Comparison of ENCODE assay signal across 10 cellular contexts in the genomic region with DNA sequence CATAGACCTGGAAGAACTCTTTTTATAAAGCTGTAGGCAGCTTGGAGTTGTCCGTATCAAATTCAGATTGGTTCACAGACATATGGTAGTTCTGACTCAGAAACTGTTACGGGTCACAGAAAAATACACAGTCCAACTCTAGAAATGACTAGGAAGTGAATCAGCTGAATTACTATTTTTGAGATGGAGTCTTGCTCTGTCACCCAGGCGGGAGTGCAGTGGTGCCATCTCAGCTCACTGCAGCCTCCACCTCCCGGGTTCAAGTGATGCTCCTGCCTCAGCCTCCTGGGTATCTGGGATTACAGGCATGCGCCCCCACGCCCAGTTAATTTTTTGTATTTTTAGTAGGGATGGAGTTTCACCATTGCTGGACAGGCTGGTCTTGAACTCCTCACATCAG. TPM values are rescaled to one million over a fixed set of nuclear protein-coding genes. Genes with fewer than 3 reads are reported as not detected.
DNase-seq lines count a peak whose midpoint lies in the region; ATAC-seq and TF ChIP-seq lines count a peak whose summit lies in the region.
"Not testable (repeated sequence)": the region's sequence is repeated elsewhere in the genome, so short reads cannot be mapped to it uniquely, and the experiment has no call there.
"Had no signal": no experiment of that assay in that cellular context is flagged by ENCODE, and none has a peak within 500 bp of the region (broad histone marks: within the 10 kb centered on the region; RNA-seq: fewer than 3 reads in every experiment).

No MANE protein-coding gene starts in this region.

- ATAC-seq in GM19351 (IDR thresholded peaks at IDR 0.05; ENCODE audit: unreplicated experiment) (peak; percentile 83), HG02588 (IDR thresholded peaks at IDR 0.05; ENCODE audit: unreplicated experiment) (peak; percentile 63), HG03354 (IDR thresholded peaks at IDR 0.05; ENCODE audit: poor library complexity, severe bottlenecking, unreplicated experiment) (peak; percentile 66)

- DNase-seq in GM12864 (ENCODE audit: low read depth) (peak; percentile 77), fibroblast of villous mesenchyme (ENCODE audit: low read depth) (peak; percentile 28), stromal cell of bone marrow (ENCODE audit: low read depth) (peak; percentile 65)
- not testable (repeated sequence) for DNase-seq in SK-N-SH
- DNase-seq in activated naive CD4-positive, alpha-beta T cell treated with anti-CD3 and anti-CD28 coated beads for 36 hours: peak; percentile 23

- TF ChIP-seq EP300 in SK-N-SH (IDR thresholded peaks at IDR 0.05; ENCODE audit: borderline replicate concordance in 1 of 2, low read depth in 1 of 2, low read length in 1 of 2): peak in 1 of 2 experiments; percentile 8; a peak in 1 of 4 replicates

- peak overlapping the region; percentile 59; the same call in 1 of the 2 replicates for H3K4me2 ChIP-seq in SK-N-SH

- WGBS in SK-N-SH (ENCODE audit: low lambda C conversion rate): 53% methylated on average over 6 of the region's 6 CpGs

- intact Hi-C loops in activated naive CD4-positive, alpha-beta T cell treated with anti-CD3 and anti-CD28 coated beads for 36 hours (cut with micrococcal nuclease): loop anchor here (1.0 to 2.0 kb wide), 3 partner anchors 35 to 91 kb away; a partner anchor contains a TSS

- H3F3A ChIP-seq in SK-N-SH (replicated peaks; ENCODE audit: insufficient read depth): peaks cover 15% of the 10 kb centered on the region

- not testable (repeated sequence) for H2AFZ ChIP-seq in SK-N-SH (ENCODE audit: low read depth)

- H3K36me3 Mint-ChIP-seq in activated naive CD4-positive, alpha-beta T cell treated with anti-CD3 and anti-CD28 coated beads for 36 hours (ENCODE audit: low read depth): peaks cover 25% of the 10 kb centered on the region

- peaks cover 0 to 17% of the 10 kb centered on the region in 2 experiments; a peak in 1 of 4 replicates for H3K4me1 ChIP-seq in SK-N-SH (ENCODE audit: control insufficient read depth in 1 of 2, insufficient read depth in 2 of 2, low read depth in 1 of 2, low read length in 1 of 2)

- not testable (repeated sequence) for H4K20me1 ChIP-seq in SK-N-SH (ENCODE audit: insufficient read depth)

- peaks cover 14% of the 10 kb centered on the region for H3K4me1 Mint-ChIP-seq in activated naive CD4-positive, alpha-beta T cell treated with anti-CD3 and anti-CD28 coated beads for 36 hours (ENCODE audit: low read depth)

- not testable (repeated sequence) for H3K9me3 ChIP-seq in SK-N-SH

- not testable (repeated sequence) for H3K79me2 ChIP-seq in SK-N-SH (ENCODE audit: insufficient read depth)

- H3K9me3 Mint-ChIP-seq in activated naive CD4-positive, alpha-beta T cell treated with anti-CD3 and anti-CD28 coated beads for 36 hours: peaks cover 35% of the 10 kb centered on the region

- not testable (repeated sequence) for H3K27me3 ChIP-seq in SK-N-SH (ENCODE audit: insufficient read depth)

- H3K9ac ChIP-seq in SK-N-SH: not testable (repeated sequence)

- peak overlapping the region; percentile 46 for H3K27ac Mint-ChIP-seq in activated naive CD4-positive, alpha-beta T cell treated with anti-CD3 and anti-CD28 coated beads for 36 hours

- H3K27me3 Mint-ChIP-seq in activated naive CD4-positive, alpha-beta T cell treated with anti-CD3 and anti-CD28 coated beads for 36 hours (ENCODE audit: low read depth): not testable (repeated sequence)

- H3K9me2 ChIP-seq in SK-N-SH: not testable (repeated sequence)

- POLR2A ChIA-PET in SK-N-SH (lab: Yijun Ruan, JAX): not testable (repeated sequence)

- CTCF ChIA-PET in SK-N-SH (lab: Yijun Ruan, JAX): interaction anchor here (0.7 to 2.6 kb wide), 8 partner anchors 10 to 568 kb away, joined by 3 to 16 read pairs (median 3); no protein-coding TSS in a partner anchor
- CTCF ChIA-PET in activated naive CD4-positive, alpha-beta T cell treated with anti-CD3 and anti-CD28 coated beads for 36 hours (lab: Charles Lee): interaction anchor here (0.7 to 2.2 kb wide), 21 partner anchors 10 to 271 kb away, joined by 3 to 26 read pairs (median 4); a partner anchor contains a TSS

- H3K4me3 ChIP-seq in GM12864 (ENCODE audit: low read depth, low read length) (peak overlapping the region; percentile 31; the same call in 1 of the 2 replicates), SK-N-SH (ENCODE audit: low read depth in 2 of 2, low read length in 1 of 2) (0 out of 4 replicates have a peak overlapping the region, but pooled peaks of 1 of the 2 experiments have one; percentile 21)
- not testable (repeated sequence) for H3K4me3 ChIP-seq in fibroblast of villous mesenchyme (ENCODE audit: low read depth, low read length)

- not testable (repeated sequence) for TF ChIP-seq CTCF in GM12864 (IDR thresholded peaks at IDR 0.05; ENCODE audit: low read depth, low read length, missing control alignments); SK-N-SH (IDR thresholded peaks at IDR 0.05); fibroblast of villous mesenchyme (IDR thresholded peaks at IDR 0.05; ENCODE audit: insufficient read depth, low read depth, low read length)

- TF ChIP-seq RAD21 in SK-N-SH (IDR thresholded peaks at IDR 0.05; ENCODE audit: low read length): not testable (repeated sequence)

- peaks cover 15 to 22% of the 10 kb centered on the region in 2 experiments for H3K36me3 ChIP-seq in SK-N-SH (replicated peaks in 1 of 2; ENCODE audit: control insufficient read depth in 1 of 2, insufficient read depth in 2 of 2, low read length in 1 of 2)

- peak overlapping the region in 1 of 2 experiments; percentile 60; a peak in 2 of 4 replicates for H3K27ac ChIP-seq in SK-N-SH (ENCODE audit: low read depth in 2 of 2, low read length in 1 of 2)

- H3K4me3 Mint-ChIP-seq in activated naive CD4-positive, alpha-beta T cell treated with anti-CD3 and anti-CD28 coated beads for 36 hours: not testable (repeated sequence)

TF ChIP-seq in SK-N-SH, 30 proteins besides CTCF, POLR2A, EP300 and RAD21:
- TF ChIP-seq, protein P1, sequence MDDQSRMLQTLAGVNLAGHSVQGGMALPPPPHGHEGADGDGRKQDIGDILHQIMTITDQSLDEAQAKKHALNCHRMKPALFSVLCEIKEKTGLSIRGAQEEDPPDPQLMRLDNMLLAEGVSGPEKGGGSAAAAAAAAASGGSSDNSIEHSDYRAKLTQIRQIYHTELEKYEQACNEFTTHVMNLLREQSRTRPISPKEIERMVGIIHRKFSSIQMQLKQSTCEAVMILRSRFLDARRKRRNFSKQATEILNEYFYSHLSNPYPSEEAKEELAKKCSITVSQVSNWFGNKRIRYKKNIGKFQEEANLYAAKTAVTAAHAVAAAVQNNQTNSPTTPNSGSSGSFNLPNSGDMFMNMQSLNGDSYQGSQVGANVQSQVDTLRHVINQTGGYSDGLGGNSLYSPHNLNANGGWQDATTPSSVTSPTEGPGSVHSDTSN (IDR thresholded peaks at IDR 0.05): 0 out of 2 replicates have a peak, but pooled peaks have one; percentile 35
- TF ChIP-seq TCF12 (IDR thresholded peaks at IDR 0.05) (peak; percentile 69), FOSL2 (IDR thresholded peaks at IDR 0.05; ENCODE audit: borderline replicate concordance, low read depth) (peak; percentile 69), MEF2A (IDR thresholded peaks at IDR 0.05; ENCODE audit: borderline replicate concordance, low read depth) (peak; percentile 45; the same call in 1 of the 2 replicates), JUND (IDR thresholded peaks at IDR 0.05) (peak; percentile 67)

RNA-seq across cellular contexts. Expression of a gene that starts 34.3 kb away (rescaled TPM):
- polyA plus RNA-seq in SK-N-SH (2012; rRNA removed): 12.6 and 16.2 TPM in 2 replicates
- 20.2 and 20.7 TPM in 2 replicates for polyA plus RNA-seq in SK-N-SH (2012; cell fraction: cytosol; rRNA removed)
- polyA plus RNA-seq in SK-N-SH (2012; cell fraction: nucleus; rRNA removed): 4.0 and 6.7 TPM in 2 replicates
- 10 to 100 TPM; 15.6 to 16.1 TPM for total RNA-seq in activated naive CD4-positive, alpha-beta T cell treated with anti-CD3 and anti-CD28 coated beads for 36 hours
- 25.1 and 33.2 TPM in 2 replicates for total RNA-seq in fibroblast of villous mesenchyme

RNA-seq across cellular contexts. Expression of a gene that starts 50.0 kb away (rescaled TPM):
- 0.41 and 0.55 TPM in 2 replicates for polyA plus RNA-seq in SK-N-SH (2012; rRNA removed)
- polyA plus RNA-seq in SK-N-SH (2012; cell fraction: cytosol; rRNA removed): 0.37 and 0.39 TPM in 2 replicates
- polyA plus RNA-seq in SK-N-SH (2012; cell fraction: nucleus; rRNA removed): 0.23 and 0.66 TPM in 2 replicates
- total RNA-seq in activated naive CD4-positive, alpha-beta T cell treated with anti-CD3 and anti-CD28 coated beads for 36 hours: 10 to 100 TPM; 17.1 to 18.5 TPM
- under 0.01 and 0.32 TPM in 2 replicates for total RNA-seq in fibroblast of villous mesenchyme
- total RNA-seq: lower lobe of right lung, Right ventricle myocardium inferior had no signal

Comparison
In these comparisons a context has a peak if more than half of its experiments do, and no peak if none do; other contexts are left out.
1. RNA of a gene that starts 50.0 kb away (total RNA-seq): 17.1 to 18.5 TPM in activated naive CD4-positive, alpha-beta T cell treated with anti-CD3 and anti-CD28 coated beads for 36 hours; under 0.01 to 0.32 TPM in fibroblast of villous mesenchyme; every median in the first group is over 10 times any median in the second.
2. Peak in every context shown above with its lines, with median percentiles within 50 percentile points of each other: ATAC-seq.